Comparison of ENCODE assay signal across 1 cellular context in the genomic region with DNA sequence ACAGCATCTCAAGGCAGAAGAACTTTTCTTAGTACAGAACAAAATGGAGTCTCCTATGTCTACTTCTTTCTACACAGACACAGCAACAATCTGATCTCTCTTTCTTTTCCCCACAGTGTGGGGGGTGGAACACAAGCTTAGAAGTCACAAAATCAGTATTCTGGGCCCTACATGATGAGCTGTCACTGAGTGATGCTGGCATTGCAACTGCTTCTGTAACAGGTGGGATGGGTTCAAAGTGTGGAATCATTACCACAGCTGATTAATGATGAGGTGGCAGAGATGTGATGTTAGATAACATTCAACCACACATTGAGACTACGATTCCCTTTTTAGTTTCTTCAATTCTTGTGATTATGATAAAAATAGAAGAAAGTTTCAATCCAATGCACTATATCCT.
TF ChIP-seq lines count a peak whose summit lies in the region.

No MANE protein-coding gene starts in this region.

TF ChIP-seq in endothelial cell of umbilical vein, 7 proteins besides CTCF, POLR2A, EP300 and RAD21:
- peak; percentile 39 for TF ChIP-seq GATA2 (IDR thresholded peaks at IDR 0.05; ENCODE audit: insufficient read depth, insufficient read length, low read depth, low read length)
